In the genomic region with DNA sequence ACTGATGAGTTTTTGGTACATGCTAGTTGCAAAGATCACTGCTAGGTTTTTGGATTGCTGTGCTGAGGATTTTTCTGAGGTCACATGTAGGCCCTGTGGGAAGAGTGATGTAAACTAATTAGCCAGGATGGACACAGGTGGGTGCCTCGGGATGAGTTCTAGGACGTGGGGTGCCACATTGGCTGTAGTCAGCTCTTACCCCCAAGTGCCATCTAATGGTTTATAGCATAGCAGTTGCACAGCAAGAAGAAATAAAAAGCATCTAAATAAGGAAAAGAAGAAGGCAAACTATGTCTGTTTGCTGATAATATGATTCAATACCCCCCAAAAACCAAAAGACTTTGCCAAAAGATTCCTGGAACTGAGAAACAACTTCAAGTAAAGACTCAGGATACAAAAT, we compare ENCODE assay signal across 29 cellular contexts. TPM values are rescaled to one million over a fixed set of nuclear protein-coding genes. Genes with fewer than 3 reads are reported as not detected.
"Had no signal": no experiment of that assay in that cellular context is flagged by ENCODE, and none has a peak within 500 bp of the region (broad histone marks: within the 10 kb centered on the region; RNA-seq: fewer than 3 reads in every experiment).

No MANE protein-coding gene starts in this region.

- H3K27me3 ChIP-seq: colonic mucosa, esophagus squamous epithelium, gastrocnemius medialis, heart right ventricle, left lung had no signal

- ATAC-seq: effector memory CD8-positive, alpha-beta T cell; esophagus mucosa; gastrocnemius medialis; heart right ventricle; left cardiac atrium; left lung; left ventricle myocardium superior; lower lobe of right lung; naive thymus-derived CD4-positive, alpha-beta T cell had no signal

- H3K9me3 ChIP-seq: colonic mucosa, esophagus squamous epithelium, gastrocnemius medialis, left lung, lower lobe of right lung had no signal

- H3K4me1 ChIP-seq: colonic mucosa, esophagus squamous epithelium, gastrocnemius medialis, heart right ventricle, left lung, lower lobe of right lung had no signal

- H3K27ac ChIP-seq: colonic mucosa, epithelial cell of prostate, esophagus squamous epithelium, gastrocnemius medialis, heart right ventricle, left lung, lower lobe of right lung had no signal

- H3K36me3 ChIP-seq: colonic mucosa, esophagus squamous epithelium, gastrocnemius medialis, heart right ventricle, left lung, lower lobe of right lung had no signal

- H3K4me3 ChIP-seq: colonic mucosa, esophagus squamous epithelium, gastrocnemius medialis, heart right ventricle, left lung, lower lobe of right lung had no signal

- DNase-seq: colonic mucosa; cortex of kidney; effector CD8-positive, alpha-beta T cell; effector memory CD8-positive, alpha-beta T cell; endodermal cell; erythroblast; esophagus squamous epithelium; foreskin fibroblast; foreskin melanocyte; gastrocnemius medialis; glutamatergic neuron; heart right ventricle; hippocampal formation; left cardiac atrium; left lung; left ventricle myocardium superior; lower lobe of right lung; mesendoderm; midbrain; naive thymus-derived CD4-positive, alpha-beta T cell had no signal

RNA-seq across cellular contexts. Expression of a gene that starts 9.8 kb away (rescaled TPM):
- total RNA-seq: colonic mucosa; dermis microvascular lymphatic vessel endothelial cell; endodermal cell; esophagus mucosa; esophagus squamous epithelium; gastrocnemius medialis; glomerular endothelial cell; heart right ventricle; kidney epithelial cell; left cardiac atrium; left lung; left ventricle myocardium superior; lower leg skin; lower lobe of right lung; lung microvascular endothelial cell; mononuclear cell; mucosa of gallbladder; naive thymus-derived CD4-positive, alpha-beta T cell had no signal

RNA-seq across cellular contexts. Expression of a gene that starts 17.5 kb away (rescaled TPM):
- total RNA-seq: colonic mucosa; dermis microvascular lymphatic vessel endothelial cell; endodermal cell; esophagus mucosa; esophagus squamous epithelium; gastrocnemius medialis; glomerular endothelial cell; heart right ventricle; kidney epithelial cell; left cardiac atrium; left lung; left ventricle myocardium superior; lower leg skin; lower lobe of right lung; lung microvascular endothelial cell; mononuclear cell; mucosa of gallbladder; naive thymus-derived CD4-positive, alpha-beta T cell had no signal

RNA-seq across cellular contexts. Expression of a gene that starts 31.6 kb away (rescaled TPM):
- total RNA-seq: colonic mucosa; dermis microvascular lymphatic vessel endothelial cell; endodermal cell; esophagus mucosa; esophagus squamous epithelium; gastrocnemius medialis; glomerular endothelial cell; heart right ventricle; kidney epithelial cell; left cardiac atrium; left lung; left ventricle myocardium superior; lower leg skin; lower lobe of right lung; lung microvascular endothelial cell; mononuclear cell; mucosa of gallbladder; naive thymus-derived CD4-positive, alpha-beta T cell had no signal

RNA-seq across cellular contexts. Expression of a gene that starts 44.5 kb away (rescaled TPM):
- total RNA-seq: colonic mucosa; dermis microvascular lymphatic vessel endothelial cell; endodermal cell; esophagus mucosa; esophagus squamous epithelium; gastrocnemius medialis; glomerular endothelial cell; heart right ventricle; kidney epithelial cell; left cardiac atrium; left lung; left ventricle myocardium superior; lower leg skin; lower lobe of right lung; lung microvascular endothelial cell; mononuclear cell; mucosa of gallbladder; naive thymus-derived CD4-positive, alpha-beta T cell had no signal

RNA-seq across cellular contexts. Expression of a gene that starts 52.4 kb away (rescaled TPM):
- total RNA-seq: colonic mucosa; dermis microvascular lymphatic vessel endothelial cell; endodermal cell; esophagus mucosa; esophagus squamous epithelium; gastrocnemius medialis; glomerular endothelial cell; heart right ventricle; kidney epithelial cell; left cardiac atrium; left lung; left ventricle myocardium superior; lower leg skin; lower lobe of right lung; lung microvascular endothelial cell; mucosa of gallbladder; naive thymus-derived CD4-positive, alpha-beta T cell had no signal
